ENCODE assay signal across 18 cellular contexts in genomic region chr1:62237361-62237760, GRCh38.
"Had no signal": no experiment of that assay in that cellular context is flagged by ENCODE, and none has a peak within 500 bp of the region (broad histone marks: within the 10 kb centered on the region; RNA-seq: fewer than 3 reads in every experiment).

No MANE protein-coding gene starts in this region.

- ATAC-seq: activated CD8-positive, alpha-beta memory T cell treated with anti-CD3 and anti-CD28 coated beads, Interleukin-2, amount 10 ng/mL, durations not matched to agents 7 days and 5 days; activated naive CD4-positive, alpha-beta T cell treated with anti-CD3 and anti-CD28 coated beads, Interleukin-2, amount 50 U/mL, for 72 hours; left lung; psoas muscle; upper lobe of right lung had no signal

- FAIRE-seq: islet of Langerhans had no signal

- H3K4me1 ChIP-seq: left lung, psoas muscle, suprapubic skin, upper lobe of right lung had no signal

- H3K4me3 ChIP-seq: left lung, psoas muscle, sigmoid colon, suprapubic skin, upper lobe of right lung had no signal

- H3K27me3 ChIP-seq: left lung, sigmoid colon, suprapubic skin, upper lobe of right lung had no signal

- H3K27ac ChIP-seq: left lung, psoas muscle, sigmoid colon, suprapubic skin, upper lobe of right lung had no signal

- DNase-seq: activated CD4-positive, alpha-beta T cell treated with anti-CD3 and anti-CD28 coated beads, Interleukin-2, amount 50 U/mL, for 48 hours; activated CD4-positive, CD25-positive, alpha-beta regulatory T cell treated with anti-CD3 and anti-CD28 coated beads, Interleukin-2, amount 50 U/mL, for 72 hours; activated CD8-positive, alpha-beta memory T cell treated with anti-CD3 and anti-CD28 coated beads, Interleukin-2, amount 10 ng/mL, durations not matched to agents 7 days and 5 days; activated effector memory CD4-positive, alpha-beta T cell treated with anti-CD3 and anti-CD28 coated beads, Interleukin-2, amount 50 U/mL, for 16 hours; activated T-cell treated with anti-CD3 and anti-CD28 coated beads, Interleukin-2, amount 50 U/mL, for 24 hours; amniotic stem cell; dermis blood vessel endothelial cell; endodermal cell; left lung; psoas muscle; sigmoid colon; stimulated activated CD4-positive, alpha-beta T cell treated with anti-CD3 and anti-CD28 coated beads, Interleukin-12 subunit alpha, Interleukin-12 subunit beta, amount 100 ng/mL, for 4 hours; stimulated activated naive CD4-positive, alpha-beta T cell treated with Interleukin-2 at 50 U/mL for 16 hours; T-helper 9 cell; upper lobe of right lung had no signal

- H3K36me3 ChIP-seq: left lung, sigmoid colon, suprapubic skin, upper lobe of right lung had no signal

- H3K9me3 ChIP-seq: left lung, psoas muscle, sigmoid colon, suprapubic skin, upper lobe of right lung had no signal
